21 cellular contexts compared by ENCODE assay signal in genomic region chr6:117687006-117687405, GRCh38. TPM values are rescaled to one million over a fixed set of nuclear protein-coding genes. Genes with fewer than 3 reads are reported as not detected.
DNase-seq lines count a peak whose midpoint lies in the region; ATAC-seq and TF ChIP-seq lines count a peak whose summit lies in the region.
"Had no signal": no experiment of that assay in that cellular context is flagged by ENCODE, and none has a peak within 500 bp of the region (broad histone marks: within the 10 kb centered on the region; RNA-seq: fewer than 3 reads in every experiment).

No MANE protein-coding gene starts in this region.

- no peak for ATAC-seq in activated T-cell treated with anti-CD3 and anti-CD28 coated beads, Interleukin-2, amount 50 U/mL, for 72 hours (replicated peaks in 1 of 2)
- no peak for ATAC-seq in activated T-cell treated with anti-CD3 and anti-CD28 coated beads, Interleukin-2, amount 50 U/mL, for 4 hours
- no peak for ATAC-seq in stimulated activated effector memory CD8-positive, alpha-beta T cell treated with anti-CD3 and anti-CD28 coated beads, Interleukin-12 subunit alpha, Interleukin-12 subunit beta, amount 100 ng/mL, for 72 hours
- ATAC-seq: HCT116, Right ventricle myocardium inferior had no signal

- no peak for TF ChIP-seq CTCF in colonic mucosa (IDR thresholded peaks at IDR 0.05)

- peaks cover 5 to 8% of the 10 kb centered on the region in 2 donors for H3K36me3 Mint-ChIP-seq in activated T-cell treated with anti-CD3 and anti-CD28 coated beads, Interleukin-2, amount 50 U/mL, for 72 hours (ENCODE audit: insufficient read depth in 2 of 2)
- peaks cover 22% of the 10 kb centered on the region for H3K36me3 Mint-ChIP-seq in activated T-cell treated with anti-CD3 and anti-CD28 coated beads, Interleukin-2, amount 50 U/mL, for 4 hours (ENCODE audit: insufficient read depth)
- H3K36me3 Mint-ChIP-seq in stimulated activated effector memory CD8-positive, alpha-beta T cell treated with anti-CD3 and anti-CD28 coated beads, Interleukin-12 subunit alpha, Interleukin-12 subunit beta, amount 100 ng/mL, for 72 hours: peaks cover 26% of the 10 kb centered on the region

- no peaks in the 10 kb centered on the region for H3K36me3 ChIP-seq in colonic mucosa
- H3K36me3 ChIP-seq: BE2C had no signal

- no peak overlapping the region for H3K4me3 Mint-ChIP-seq in activated T-cell treated with anti-CD3 and anti-CD28 coated beads, Interleukin-2, amount 50 U/mL, for 72 hours
- H3K4me3 Mint-ChIP-seq in activated T-cell treated with anti-CD3 and anti-CD28 coated beads, Interleukin-2, amount 50 U/mL, for 4 hours: no peak overlapping the region
- H3K4me3 Mint-ChIP-seq in stimulated activated effector memory CD8-positive, alpha-beta T cell treated with anti-CD3 and anti-CD28 coated beads, Interleukin-12 subunit alpha, Interleukin-12 subunit beta, amount 100 ng/mL, for 72 hours: no peak overlapping the region

- peak overlapping the region; percentile 80 for H3K27ac Mint-ChIP-seq in activated T-cell treated with anti-CD3 and anti-CD28 coated beads, Interleukin-2, amount 50 U/mL, for 72 hours
- peak overlapping the region; percentile 10 for H3K27ac Mint-ChIP-seq in stimulated activated effector memory CD8-positive, alpha-beta T cell treated with anti-CD3 and anti-CD28 coated beads, Interleukin-12 subunit alpha, Interleukin-12 subunit beta, amount 100 ng/mL, for 72 hours
- H3K27ac Mint-ChIP-seq: CD4-positive, CD25-positive, alpha-beta regulatory T cell had no signal

- H3K27me3 Mint-ChIP-seq in activated T-cell treated with anti-CD3 and anti-CD28 coated beads, Interleukin-2, amount 50 U/mL, for 72 hours (ENCODE audit: low read depth): no peaks in the 10 kb centered on the region
- H3K27me3 Mint-ChIP-seq in activated T-cell treated with anti-CD3 and anti-CD28 coated beads, Interleukin-2, amount 50 U/mL, for 4 hours (ENCODE audit: low read depth): no peaks in the 10 kb centered on the region
- H3K27me3 Mint-ChIP-seq: CD4-positive, CD25-positive, alpha-beta regulatory T cell had no signal

- H3K4me3 ChIP-seq in colonic mucosa: no peak overlapping the region
- H3K4me3 ChIP-seq: SJSA1 had no signal

- peaks cover 52% of the 10 kb centered on the region for H3K4me1 Mint-ChIP-seq in activated T-cell treated with anti-CD3 and anti-CD28 coated beads, Interleukin-2, amount 50 U/mL, for 72 hours (ENCODE audit: low read depth)
- H3K4me1 Mint-ChIP-seq in activated T-cell treated with anti-CD3 and anti-CD28 coated beads, Interleukin-2, amount 50 U/mL, for 4 hours (ENCODE audit: low read depth): peaks cover 56% of the 10 kb centered on the region
- H3K4me1 Mint-ChIP-seq in stimulated activated effector memory CD8-positive, alpha-beta T cell treated with anti-CD3 and anti-CD28 coated beads, Interleukin-12 subunit alpha, Interleukin-12 subunit beta, amount 100 ng/mL, for 72 hours: peaks cover 61% of the 10 kb centered on the region

- no peaks in the 10 kb centered on the region for H3K9me3 ChIP-seq in colonic mucosa
- H3K9me3 ChIP-seq: BE2C, SJSA1 had no signal

- H3K9ac ChIP-seq in colonic mucosa (ENCODE audit: low read depth in 2 of 2, low read length in 2 of 2): no peak overlapping the region

- H3K27me3 ChIP-seq in colonic mucosa: no peaks in the 10 kb centered on the region
- H3K27me3 ChIP-seq: BE2C, SJSA1 had no signal

- no peaks in the 10 kb centered on the region for H3K4me1 ChIP-seq in colonic mucosa
- H3K4me1 ChIP-seq: BE2C, SJSA1 had no signal

- H3K27ac ChIP-seq in colonic mucosa: peak overlapping the region; percentile 19
- H3K27ac ChIP-seq: SJSA1 had no signal

- no peak for DNase-seq in activated T-cell treated with anti-CD3 and anti-CD28 coated beads, Interleukin-2, amount 50 U/mL, for 72 hours
- DNase-seq in activated T-cell treated with anti-CD3 and anti-CD28 coated beads, Interleukin-2, amount 50 U/mL, for 4 hours: no peak
- DNase-seq in OCI-M1 (lab: John Stamatoyannopoulos, UW) (peak; percentile 19), colonic mucosa (no peak), AML-193 (lab: John Stamatoyannopoulos, UW) (no peak), retina (no peak)
- DNase-seq in stimulated activated effector memory CD8-positive, alpha-beta T cell treated with anti-CD3 and anti-CD28 coated beads, Interleukin-12 subunit alpha, Interleukin-12 subunit beta, amount 100 ng/mL, for 72 hours (ENCODE audit: low spot score in 2 of 2): no peak
- DNase-seq: BE2C; CD4-positive, CD25-positive, alpha-beta regulatory T cell; DND-41; IMR-90; Karpas-422; NCI-H1417; NCI-H1694 treated with DMSO at 0.1 percent for 48 hours; NCI-H2081 treated with DMSO at 0.1 percent for 48 hours; NCI-H2171 treated with DMSO at 0.1 percent for 48 hours; NCI-H524 treated with DMSO at 0.1 percent for 48 hours; NCI-H82 had no signal

- intact Hi-C loops in colonic mucosa (cut with DNase I): no loop called here

- H3K9me3 Mint-ChIP-seq in activated T-cell treated with anti-CD3 and anti-CD28 coated beads, Interleukin-2, amount 50 U/mL, for 72 hours: no peaks in the 10 kb centered on the region
- H3K9me3 Mint-ChIP-seq in activated T-cell treated with anti-CD3 and anti-CD28 coated beads, Interleukin-2, amount 50 U/mL, for 4 hours: no peaks in the 10 kb centered on the region
- no peaks in the 10 kb centered on the region for H3K9me3 Mint-ChIP-seq in stimulated activated effector memory CD8-positive, alpha-beta T cell treated with anti-CD3 and anti-CD28 coated beads, Interleukin-12 subunit alpha, Interleukin-12 subunit beta, amount 100 ng/mL, for 72 hours

RNA-seq across cellular contexts. Expression of gene NUS1, which starts 11.7 kb away (rescaled TPM):
- total RNA-seq in activated T-cell treated with anti-CD3 and anti-CD28 coated beads, Interleukin-2, amount 50 U/mL, for 72 hours: 10 to 100 TPM; 29.3 to 33.3 TPM
- 10 to 100 TPM; 74.2 to 81.9 (median 81.4) TPM for total RNA-seq in activated T-cell treated with anti-CD3 and anti-CD28 coated beads, Interleukin-2, amount 50 U/mL, for 4 hours
- total RNA-seq in colonic mucosa: 10 to 100 TPM; 30.5 to 33.5 TPM
